Comparison of ENCODE assay signal across 9 cellular contexts in genomic region chr10:132036153-132036886, GRCh38. TPM values are rescaled to one million over a fixed set of nuclear protein-coding genes. Genes with fewer than 3 reads are reported as not detected.
DNase-seq lines count a peak whose midpoint lies in the region; ATAC-seq and TF ChIP-seq lines count a peak whose summit lies in the region.
"Had no signal": no experiment of that assay in that cellular context is flagged by ENCODE, and none has a peak within 500 bp of the region (broad histone marks: within the 10 kb centered on the region; RNA-seq: fewer than 3 reads in every experiment).

No MANE protein-coding gene starts in this region.

- no peak overlapping the region for H3K27ac ChIP-seq in left lung
- no peak overlapping the region for H3K27ac ChIP-seq in thoracic aorta

- no peak for TF ChIP-seq CTCF in choroid plexus epithelial cell (conservative IDR thresholded peaks at IDR 0.05; ENCODE audit: low read depth, low read length)
- no peak for TF ChIP-seq CTCF in left lung (IDR thresholded peaks at IDR 0.05)
- no peak for TF ChIP-seq CTCF in thoracic aorta (IDR thresholded peaks at IDR 0.05)

- H3K36me3 ChIP-seq in left lung, result no peaks in the 10 kb centered on the region
- no peaks in the 10 kb centered on the region for H3K36me3 ChIP-seq in thoracic aorta

- ATAC-seq in left lung, result peak; percentile 30
- ATAC-seq in thoracic aorta (ENCODE audit: insufficient number of reproducible peaks, low FRiP score, low read depth), result no peak
- no peak for ATAC-seq in GM21529 (IDR thresholded peaks at IDR 0.05; ENCODE audit: unreplicated experiment)

- H3K36me3 Mint-ChIP-seq in activated T-helper 1 cell treated with anti-CD3 and anti-CD28 coated beads, Interleukin-12 subunit alpha, Interleukin-12 subunit beta, Interleukin-2, Interleukin-4 antibody, amounts not matched to agents 30 ng/mL and 10 ng/mL and 1 ng/mL, durations not matched to agents 14 hours and 24 hours and 36 hours (ENCODE audit: low read depth), result no peaks in the 10 kb centered on the region

- peaks cover 51 to 94% of the 10 kb centered on the region in 2 donors for H3K27me3 ChIP-seq in left lung
- H3K27me3 ChIP-seq in thoracic aorta (replicated peaks; ENCODE audit: insufficient read depth), result peaks cover 13% of the 10 kb centered on the region

- DNase-seq in NCI-H2171 treated with DMSO at 0.1 percent for 48 hours (lab: John Stamatoyannopoulos, UW), result peak; percentile 23
- no peak for DNase-seq in NCI-H2171 (lab: John Stamatoyannopoulos, UW)
- DNase-seq in choroid plexus epithelial cell (ENCODE audit: low read depth), result peak; percentile 18
- DNase-seq in left lung, result no peak
- DNase-seq in thoracic aorta (ENCODE audit: low spot score), result no peak
- DNase-seq in NCI-H1436 treated with DMSO at 0.1 percent for 48 hours (lab: John Stamatoyannopoulos, UW), result no peak
- no peak for DNase-seq in activated T-helper 1 cell treated with anti-CD3 and anti-CD28 coated beads, Interleukin-12 subunit alpha, Interleukin-12 subunit beta, Interleukin-2, Interleukin-4 antibody, amounts not matched to agents 30 ng/mL and 10 ng/mL and 1 ng/mL, durations not matched to agents 14 hours and 24 hours and 36 hours (ENCODE audit: low spot score)
- DNase-seq: Karpas-422 had no signal

- no peak overlapping the region for H3K4me3 Mint-ChIP-seq in activated T-helper 1 cell treated with anti-CD3 and anti-CD28 coated beads, Interleukin-12 subunit alpha, Interleukin-12 subunit beta, Interleukin-2, Interleukin-4 antibody, amounts not matched to agents 30 ng/mL and 10 ng/mL and 1 ng/mL, durations not matched to agents 14 hours and 24 hours and 36 hours

- intact Hi-C loops in left lung (cut with DNase I), result no loop called here
- intact Hi-C loops in activated T-helper 1 cell treated with anti-CD3 and anti-CD28 coated beads, Interleukin-12 subunit alpha, Interleukin-12 subunit beta, Interleukin-2, Interleukin-4 antibody, amounts not matched to agents 30 ng/mL and 10 ng/mL and 1 ng/mL, durations not matched to agents 14 hours and 24 hours and 36 hours (cut with micrococcal nuclease), result no loop called here

- H3K4me3 ChIP-seq in choroid plexus epithelial cell (ENCODE audit: low read depth, low read length) (peak overlapping the region; percentile 30), left lung (peak overlapping the region in 1 of 2 donors; percentile 13), thoracic aorta (peak overlapping the region; percentile 54)

- no peaks in the 10 kb centered on the region for H3K4me1 Mint-ChIP-seq in activated T-helper 1 cell treated with anti-CD3 and anti-CD28 coated beads, Interleukin-12 subunit alpha, Interleukin-12 subunit beta, Interleukin-2, Interleukin-4 antibody, amounts not matched to agents 30 ng/mL and 10 ng/mL and 1 ng/mL, durations not matched to agents 14 hours and 24 hours and 36 hours (ENCODE audit: low read depth)

- H3K9me3 ChIP-seq in left lung (no peaks in the 10 kb centered on the region), thoracic aorta (no peaks in the 10 kb centered on the region)

- no peak overlapping the region for H3K27ac Mint-ChIP-seq in activated T-helper 1 cell treated with anti-CD3 and anti-CD28 coated beads, Interleukin-12 subunit alpha, Interleukin-12 subunit beta, Interleukin-2, Interleukin-4 antibody, amounts not matched to agents 30 ng/mL and 10 ng/mL and 1 ng/mL, durations not matched to agents 14 hours and 24 hours and 36 hours

- peaks cover 58% of the 10 kb centered on the region for H3K27me3 Mint-ChIP-seq in activated T-helper 1 cell treated with anti-CD3 and anti-CD28 coated beads, Interleukin-12 subunit alpha, Interleukin-12 subunit beta, Interleukin-2, Interleukin-4 antibody, amounts not matched to agents 30 ng/mL and 10 ng/mL and 1 ng/mL, durations not matched to agents 14 hours and 24 hours and 36 hours (ENCODE audit: insufficient read depth)

- H3K4me1 ChIP-seq in left lung, result peaks cover 3 to 12% of the 10 kb centered on the region in 2 donors
- peaks cover 0 to 13% of the 10 kb centered on the region in 2 donors for H3K4me1 ChIP-seq in thoracic aorta (ENCODE audit: control insufficient read depth in 1 of 2, low read depth in 2 of 2)

- no peaks in the 10 kb centered on the region for H3K9me3 Mint-ChIP-seq in activated T-helper 1 cell treated with anti-CD3 and anti-CD28 coated beads, Interleukin-12 subunit alpha, Interleukin-12 subunit beta, Interleukin-2, Interleukin-4 antibody, amounts not matched to agents 30 ng/mL and 10 ng/mL and 1 ng/mL, durations not matched to agents 14 hours and 24 hours and 36 hours

RNA-seq across cellular contexts. Expression of gene JAKMIP3, which starts 29.4 kb away (rescaled TPM):
- under 1 TPM; 0.38 to 0.42 TPM for total RNA-seq in left lung
- total RNA-seq in thoracic aorta, result 1 to 10 TPM in 1 of 2 donors, under 1 TPM in 1; 0.42 to 1.4 TPM
- total RNA-seq in activated T-helper 1 cell treated with anti-CD3 and anti-CD28 coated beads, Interleukin-12 subunit alpha, Interleukin-12 subunit beta, Interleukin-2, Interleukin-4 antibody, amounts not matched to agents 30 ng/mL and 10 ng/mL and 1 ng/mL, durations not matched to agents 14 hours and 24 hours and 36 hours, result 1.1 and 1.3 TPM in 2 replicates

RNA-seq across cellular contexts. Expression of gene BNIP3, which starts 54.6 kb away (rescaled TPM):
- total RNA-seq in left lung (10 to 100 TPM; 25.7 to 29.3 TPM), thoracic aorta (10 to 100 TPM; 33.6 to 81.5 TPM)
- 43.0 and 48.9 TPM in 2 replicates for total RNA-seq in activated T-helper 1 cell treated with anti-CD3 and anti-CD28 coated beads, Interleukin-12 subunit alpha, Interleukin-12 subunit beta, Interleukin-2, Interleukin-4 antibody, amounts not matched to agents 30 ng/mL and 10 ng/mL and 1 ng/mL, durations not matched to agents 14 hours and 24 hours and 36 hours

Comparison
In these comparisons a context has a peak if more than half of its experiments do, and no peak if none do; other contexts are left out.
1. DNase-seq: peak in NCI-H2171 treated with DMSO at 0.1 percent for 48 hours (single experiment) and choroid plexus epithelial cell (single experiment); none in NCI-H2171 (single experiment), left lung (0 of 2), thoracic aorta (single experiment), NCI-H1436 treated with DMSO at 0.1 percent for 48 hours (single experiment) and activated T-helper 1 cell treated with anti-CD3 and anti-CD28 coated beads, Interleukin-12 subunit alpha, Interleukin-12 subunit beta, Interleukin-2, Interleukin-4 antibody, amounts not matched to agents 30 ng/mL and 10 ng/mL and 1 ng/mL, durations not matched to agents 14 hours and 24 hours and 36 hours (single experiment).